Comparison of ENCODE assay signal across 22 cellular contexts in the genomic region with DNA sequence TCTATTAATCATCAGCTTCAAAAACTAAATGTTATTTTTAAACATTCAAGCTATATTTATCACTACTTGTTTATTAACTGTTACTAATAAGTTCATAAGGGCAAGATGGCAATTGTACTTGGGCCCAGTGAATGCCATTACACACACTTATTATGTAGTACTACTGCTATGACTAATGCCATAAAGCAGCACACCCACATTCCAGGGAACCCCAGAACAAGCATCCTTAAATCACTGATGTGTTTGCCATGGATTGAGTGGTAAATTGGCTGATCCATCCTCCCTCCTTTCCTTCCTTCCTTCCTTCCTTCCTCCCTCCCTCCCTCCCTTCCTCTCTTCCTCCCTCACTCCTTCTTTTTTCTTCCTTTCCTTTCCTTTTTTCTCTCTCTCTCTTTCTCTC. TPM values are rescaled to one million over a fixed set of nuclear protein-coding genes. Genes with fewer than 3 reads are reported as not detected.
A peak's percentile ranks its signal among the peaks of the same experiment; 100 is the strongest.
DNase-seq lines count a peak whose midpoint lies in the region; ATAC-seq, FAIRE-seq and TF ChIP-seq lines count a peak whose summit lies in the region.
"Had no signal": no experiment of that assay in that cellular context is flagged by ENCODE, and none has a peak within 500 bp of the region (broad histone marks: within the 10 kb centered on the region; RNA-seq: fewer than 3 reads in every experiment).

No MANE protein-coding gene starts in this region.

- H3K36me3 Mint-ChIP-seq in astrocyte (ENCODE audit: low read depth, unreplicated experiment) = peaks cover 2% of the 10 kb centered on the region
- H3K36me3 Mint-ChIP-seq in GM23338 (ENCODE audit: low read depth) = no peaks in the 10 kb centered on the region
- H3K36me3 Mint-ChIP-seq: CD8-positive, alpha-beta memory T cell; naive B cell; T-cell had no signal

- no peak overlapping the region for H3K27ac ChIP-seq in astrocyte (ENCODE audit: low read depth, low read length)
- H3K27ac ChIP-seq in GM23338 (ENCODE audit: low read depth) = no peak overlapping the region
- H3K27ac ChIP-seq: upper lobe of right lung had no signal

- H3K4me3 Mint-ChIP-seq in astrocyte (ENCODE audit: unreplicated experiment) = no peak overlapping the region
- H3K4me3 Mint-ChIP-seq in GM23338 = no peak overlapping the region
- H3K4me3 Mint-ChIP-seq: CD8-positive, alpha-beta memory T cell; dendritic cell treated with granulocyte-macrophage colony-stimulating factor and Interleukin-4, amounts not matched to agents 40 ng/mL and 50 ng/mL, for 4 days; naive B cell; T-cell had no signal

- peaks cover 5% of the 10 kb centered on the region for H3K4me1 ChIP-seq in astrocyte (ENCODE audit: insufficient read depth, low read length)
- H3K4me1 ChIP-seq in GM23338 (ENCODE audit: insufficient read depth) = peaks cover 21% of the 10 kb centered on the region
- H3K4me1 ChIP-seq: upper lobe of right lung had no signal

- H3K4me2 ChIP-seq in astrocyte (ENCODE audit: low read length) (no peak overlapping the region), GM23338 (no peak overlapping the region)

- no peak overlapping the region for H3K9ac ChIP-seq in astrocyte (ENCODE audit: low read length)

- H3K9me2 ChIP-seq in GM23338 (ENCODE audit: insufficient read depth) = no peaks in the 10 kb centered on the region

- peaks cover 29% of the 10 kb centered on the region for H3K4me1 Mint-ChIP-seq in astrocyte (ENCODE audit: low read depth, unreplicated experiment)
- H3K4me1 Mint-ChIP-seq in GM23338 = peaks cover 17% of the 10 kb centered on the region
- H3K4me1 Mint-ChIP-seq: CD8-positive, alpha-beta memory T cell; naive B cell; T-cell had no signal

- H3K27me3 Mint-ChIP-seq in astrocyte (ENCODE audit: low read depth, unreplicated experiment) (no peaks in the 10 kb centered on the region), GM23338 (ENCODE audit: insufficient read depth, low read depth, poor library complexity) (peaks cover 2% of the 10 kb centered on the region)
- H3K27me3 Mint-ChIP-seq: CD8-positive, alpha-beta memory T cell; naive B cell; T-cell had no signal

- DNase-seq in AG08395 (ENCODE audit: low spot score) = peak; percentile 57
- DNase-seq in HT-29 (ENCODE audit: low spot score) = peak; percentile 16
- peak; percentile 47 for DNase-seq in astrocyte (ENCODE audit: low read depth)
- peak; percentile 48 to 63 for DNase-seq in foreskin fibroblast
- no peak for DNase-seq in SIG-M5 (lab: John Stamatoyannopoulos, UW)
- no peak for DNase-seq in GM23338 (ENCODE audit: low spot score)
- DNase-seq: activated gamma-delta T cell; anterior cingulate cortex; CD8-positive, alpha-beta memory T cell; Kasumi-1; naive B cell; NCI-H187 treated with DMSO at 0.1 percent for 48 hours; NCI-H526; OCI-M1; posterior cingulate gyrus; stimulated activated naive CD4-positive, alpha-beta T cell treated with Interleukin-2 at 50 U/mL for 16 hours; T-cell; upper lobe of right lung had no signal

- H2AFZ ChIP-seq in astrocyte (ENCODE audit: low read depth, low read length) (no peak overlapping the region), GM23338 (no peak overlapping the region)

- H3K36me3 ChIP-seq in astrocyte (ENCODE audit: insufficient read depth, low read length) (no peaks in the 10 kb centered on the region), GM23338 (ENCODE audit: insufficient read depth) (no peaks in the 10 kb centered on the region)
- H3K36me3 ChIP-seq: upper lobe of right lung had no signal

- FAIRE-seq in astrocyte (lab: Jason Lieb, UNC) = no peak
- FAIRE-seq: GM12891 had no signal

- TF ChIP-seq CTCF in astrocyte (IDR thresholded peaks at IDR 0.05; ENCODE audit: insufficient read depth, low read depth, low read length) (no peak), foreskin fibroblast (IDR thresholded peaks at IDR 0.05; ENCODE audit: low read depth, low read length) (no peak), GM23338 (conservative IDR thresholded peaks at IDR 0.05; ENCODE audit: low read depth in 2 of 2) (no peak)

- ATAC-seq in HG02938 (IDR thresholded peaks at IDR 0.05; ENCODE audit: unreplicated experiment) = no peak
- ATAC-seq in HG03196 (IDR thresholded peaks at IDR 0.05; ENCODE audit: unreplicated experiment) = no peak
- no peak for ATAC-seq in GM23338
- ATAC-seq: T-cell, upper lobe of right lung had no signal

- H3F3A ChIP-seq in GM23338 (replicated peaks; ENCODE audit: low read depth) = no peaks in the 10 kb centered on the region

- H3K27ac Mint-ChIP-seq in astrocyte (ENCODE audit: unreplicated experiment) = peak overlapping the region; percentile 20
- H3K27ac Mint-ChIP-seq in GM23338 = no peak overlapping the region
- H3K27ac Mint-ChIP-seq: dendritic cell treated with granulocyte-macrophage colony-stimulating factor and Interleukin-4, amounts not matched to agents 40 ng/mL and 50 ng/mL, for 4 days; naive B cell; T-cell had no signal

- H3K9me3 ChIP-seq in astrocyte (ENCODE audit: insufficient read depth, low read depth, low read length) = no peaks in the 10 kb centered on the region
- H3K9me3 ChIP-seq: upper lobe of right lung had no signal

- H4K20me1 ChIP-seq in astrocyte (ENCODE audit: insufficient read depth, low read length) (no peaks in the 10 kb centered on the region), GM23338 (replicated peaks; ENCODE audit: insufficient read depth) (no peaks in the 10 kb centered on the region)

- H3K79me2 ChIP-seq in astrocyte (ENCODE audit: insufficient read depth, low read length) = no peaks in the 10 kb centered on the region
- H3K79me2 ChIP-seq in GM23338 (replicated peaks; ENCODE audit: insufficient read depth) = no peaks in the 10 kb centered on the region

- H3K27me3 ChIP-seq in astrocyte (ENCODE audit: insufficient read depth, low read length) (no peaks in the 10 kb centered on the region), GM23338 (ENCODE audit: insufficient read depth) (no peaks in the 10 kb centered on the region)
- H3K27me3 ChIP-seq: upper lobe of right lung had no signal

- H3K9me3 Mint-ChIP-seq in astrocyte (ENCODE audit: unreplicated experiment) (no peaks in the 10 kb centered on the region), GM23338 (no peaks in the 10 kb centered on the region)
- H3K9me3 Mint-ChIP-seq: CD8-positive, alpha-beta memory T cell; dendritic cell treated with granulocyte-macrophage colony-stimulating factor and Interleukin-4, amounts not matched to agents 40 ng/mL and 50 ng/mL, for 4 days; naive B cell; T-cell had no signal

- no peak overlapping the region for H3K4me3 ChIP-seq in astrocyte (ENCODE audit: insufficient read depth, low read depth, low read length)
- no peak overlapping the region for H3K4me3 ChIP-seq in foreskin fibroblast (ENCODE audit: low read depth in 1 of 2, low read length in 2 of 2)
- H3K4me3 ChIP-seq in GM23338 = no peak overlapping the region
- H3K4me3 ChIP-seq: upper lobe of right lung had no signal

TF ChIP-seq in GM23338, 12 proteins besides CTCF, POLR2A, EP300 and RAD21 (continues in another document):
- no peak for TF ChIP-seq ZNF331 (CRISPR knock-in tag; IDR thresholded peaks at IDR 0.05; ENCODE audit: low read depth)
- no peak for TF ChIP-seq EZH2 (IDR thresholded peaks at IDR 0.05; ENCODE audit: low read depth, unreplicated experiment)
- no peak for TF ChIP-seq EZH2phosphoT487 (IDR thresholded peaks at IDR 0.05; ENCODE audit: unreplicated experiment)
- TF ChIP-seq STAT1 (IDR thresholded peaks at IDR 0.05; ENCODE audit: unreplicated experiment) = no peak
- TF ChIP-seq POLR2AphosphoS5 (IDR thresholded peaks at IDR 0.05; ENCODE audit: low read depth) = no peak

RNA-seq across cellular contexts. Expression of a gene that starts 37.4 kb away (rescaled TPM):
- total RNA-seq in HT-29 (2014; rRNA removed; shearing (Covaris generic)) = 9.5 and 13.3 TPM in 2 replicates
- 138 and 142 TPM in 2 replicates for total RNA-seq in astrocyte
- total RNA-seq in GM23338 (2014; rRNA removed; shearing (Covaris generic)) = 62.7 and 67.5 TPM in 2 replicates
- polyA plus RNA-seq in GM23338 (2016; fragmentation: Nextera tagmentation; extraction: Ambion mirVana) = 81.3 and 96.2 TPM in 2 replicates

Comparison
In these comparisons a context has a peak if more than half of its experiments do, and no peak if none do; other contexts are left out.
1. DNase-seq: peak in AG08395 (single experiment), HT-29 (single experiment), astrocyte (single experiment) and foreskin fibroblast (2 of 2); none in SIG-M5 (single experiment) and GM23338 (single experiment).